In the genomic region with DNA sequence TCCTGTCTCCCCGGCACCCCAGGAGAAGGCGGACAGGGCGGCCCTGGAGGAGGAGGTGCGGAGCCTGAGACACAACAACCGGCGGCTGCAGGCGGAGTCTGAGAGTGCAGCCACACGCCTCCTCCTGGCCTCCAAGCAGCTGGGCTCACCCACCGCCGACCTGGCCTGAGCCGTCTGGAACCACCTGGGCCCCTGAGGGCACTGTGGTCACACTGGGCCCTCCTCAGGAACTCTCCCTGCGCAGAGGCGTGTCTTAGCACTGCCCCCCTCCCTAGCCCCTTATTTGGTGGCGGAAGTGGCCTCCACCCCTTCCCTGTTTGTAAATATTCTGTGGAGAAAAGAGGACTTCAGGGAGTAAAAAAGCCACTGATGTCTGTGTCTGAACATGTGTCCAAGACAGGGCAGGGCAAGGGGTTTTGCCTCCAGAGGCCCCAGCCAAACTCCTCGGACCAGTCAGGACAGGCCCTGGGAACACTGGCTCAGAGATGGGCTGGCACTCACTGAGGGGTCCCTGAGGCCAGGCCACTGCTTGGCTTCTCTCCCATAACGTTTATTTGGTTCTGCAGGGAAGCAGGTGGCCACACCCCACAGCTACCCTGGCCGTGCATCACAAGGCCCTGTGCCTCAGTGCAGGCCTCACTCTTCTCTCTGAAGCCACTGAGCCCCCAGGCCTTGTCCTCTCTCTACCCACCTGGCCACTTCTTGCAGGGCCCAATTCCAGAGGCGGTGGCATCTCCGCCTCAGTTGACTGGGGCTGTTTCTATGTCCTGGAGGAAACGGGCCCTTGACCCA, we compare ENCODE assay signal across 11 cellular contexts. TPM values are rescaled to one million over a fixed set of nuclear protein-coding genes. Genes with fewer than 3 reads are reported as not detected.
DNase-seq lines count a peak whose midpoint lies in the region; ATAC-seq, FAIRE-seq and TF ChIP-seq lines count a peak whose summit lies in the region.
"Had no signal": no experiment of that assay in that cellular context is flagged by ENCODE, and none has a peak within 500 bp of the region (broad histone marks: within the 10 kb centered on the region; RNA-seq: fewer than 3 reads in every experiment).

No MANE protein-coding gene starts in this region.

- POLR2A ChIA-PET in HepG2 (lab: Yijun Ruan, JAX) = interaction anchor here (3.1 to 3.7 kb wide), 2 partner anchors 12 to 37 kb away, joined by 48 to 57 read pairs; partner anchors contain the start of genes MAP3K11, PCNX3 and RELA

- no TSS peak for BruUV-seq in HepG2 (replicated peaks; lab: Mats Ljungman, UMichigan)

- no peak overlapping the region for H2AFZ ChIP-seq in HepG2 (ENCODE audit: low read length)
- H2AFZ ChIP-seq: parathyroid adenoma had no signal

- no peak for TF ChIP-seq RAD21 in HepG2 (CRISPR knock-in tag; IDR thresholded peaks at IDR 0.05)

- peaks cover 88% of the 10 kb centered on the region for H3K36me3 Mint-ChIP-seq in central memory CD8-positive, alpha-beta T cell (ENCODE audit: insufficient read depth)
- H3K36me3 Mint-ChIP-seq in natural killer cell = peaks cover 7% of the 10 kb centered on the region

- no peaks in the 10 kb centered on the region for H3K9me3 Mint-ChIP-seq in central memory CD8-positive, alpha-beta T cell
- no peaks in the 10 kb centered on the region for H3K9me3 Mint-ChIP-seq in natural killer cell

- H3K4me1 ChIP-seq in right lobe of liver (peaks cover 0 to 51% (median 17%) of the 10 kb centered on the region in 4 donors), HepG2 (ENCODE audit: insufficient read depth, low read length) (peaks cover 35% of the 10 kb centered on the region), urinary bladder (ENCODE audit: insufficient read depth) (no peaks in the 10 kb centered on the region)

- no peak for FAIRE-seq in HepG2 (lab: Jason Lieb, UNC)
- FAIRE-seq: colon had no signal

- H3K27ac Mint-ChIP-seq in central memory CD8-positive, alpha-beta T cell (ENCODE audit: low read depth) = peak overlapping the region; percentile 94
- peak overlapping the region; percentile 97 to 99 for H3K27ac Mint-ChIP-seq in natural killer cell

- H3K9me3 ChIP-seq in right lobe of liver (no peaks in the 10 kb centered on the region), HepG2 (ENCODE audit: low read length) (no peaks in the 10 kb centered on the region)

- H3K4me3 Mint-ChIP-seq in central memory CD8-positive, alpha-beta T cell = peak overlapping the region; percentile 74
- H3K4me3 Mint-ChIP-seq in natural killer cell = peak overlapping the region; percentile 81

- H3K27ac ChIP-seq in right lobe of liver (peak overlapping the region in 2 of 3 donors; percentile 94 to 97), HepG2 (ENCODE audit: extremely low read length, insufficient read depth, low read length) (no peak overlapping the region), urinary bladder (ENCODE audit: low read depth) (peak overlapping the region; percentile 68)

- H4K20me1 ChIP-seq in HepG2 (ENCODE audit: insufficient read depth, low read length) = no peaks in the 10 kb centered on the region

- no peak for TF ChIP-seq POLR2A in right lobe of liver (IDR thresholded peaks at IDR 0.05)
- TF ChIP-seq POLR2A in HepG2 (IDR thresholded peaks at IDR 0.05; ENCODE audit: insufficient read depth in 1 of 2, low read depth in 2 of 2, low read length in 2 of 2) = no peak

- TF ChIP-seq EP300 in HepG2 (IDR thresholded peaks at IDR 0.05; ENCODE audit: low read depth in 2 of 2, low read length in 2 of 2) = no peak
- TF ChIP-seq EP300 in HepG2 (CRISPR knock-in tag; IDR thresholded peaks at IDR 0.05; ENCODE audit: borderline replicate concordance) = no peak

- H3K79me2 ChIP-seq in HepG2 (ENCODE audit: insufficient read depth, low read length) = no peaks in the 10 kb centered on the region
- H3K79me2 ChIP-seq: parathyroid adenoma had no signal

- DNase-seq in right lobe of liver (peak in 1 of 3 donors; percentile 51), HepG2 (ENCODE audit: low spot score) (no peak), natural killer cell (peak; percentile 33), DMS79 (lab: John Stamatoyannopoulos, UW) (no peak), RKO (ENCODE audit: low spot score) (no peak)
- DNase-seq in central memory CD8-positive, alpha-beta T cell (ENCODE audit: low spot score in 2 of 2) = no peak
- DNase-seq: NCI-H1092 treated with DMSO at 0.1 percent for 48 hours had no signal

- H3K4me3 ChIP-seq in right lobe of liver = no peak overlapping the region
- H3K4me3 ChIP-seq in HepG2 (replicated peaks in 1 of 3; ENCODE audit: insufficient read depth in 1 of 3, low read depth in 2 of 3, low read length in 3 of 3) = no peak overlapping the region
- H3K4me3 ChIP-seq in urinary bladder (ENCODE audit: low read depth, low read length) = no peak overlapping the region

- CTCF ChIA-PET in HepG2 (lab: Yijun Ruan, JAX; ENCODE audit: low intra/inter-chr PET ratio, low total read pairs) = no interaction called here

- no peak for TF ChIP-seq CTCF in right lobe of liver (IDR thresholded peaks at IDR 0.05)
- TF ChIP-seq CTCF in HepG2 (CRISPR knock-in tag; IDR thresholded peaks at IDR 0.05) = no peak
- no peak for TF ChIP-seq CTCF in natural killer cell (IDR thresholded peaks at IDR 0.05)

- no peaks in the 10 kb centered on the region for H3K27me3 ChIP-seq in right lobe of liver
- no peaks in the 10 kb centered on the region for H3K27me3 ChIP-seq in HepG2 (ENCODE audit: control insufficient read depth in 1 of 2, insufficient read depth in 2 of 2, low read length in 2 of 2)

- H3K36me3 ChIP-seq in right lobe of liver (peaks cover 0 to 14% (median 7%) of the 10 kb centered on the region in 4 donors), HepG2 (replicated peaks in 1 of 2; ENCODE audit: control insufficient read depth in 1 of 2, insufficient read depth in 2 of 2, low read length in 2 of 2) (peaks cover 4 to 13% of the 10 kb centered on the region in 2 experiments; a peak in 4 of 5 replicates), urinary bladder (ENCODE audit: insufficient read depth) (peaks cover 4% of the 10 kb centered on the region)

- peaks cover 37% of the 10 kb centered on the region for H3K4me1 Mint-ChIP-seq in central memory CD8-positive, alpha-beta T cell
- peaks cover 40 to 57% of the 10 kb centered on the region in 2 donors for H3K4me1 Mint-ChIP-seq in natural killer cell

- H3K27me3 Mint-ChIP-seq in central memory CD8-positive, alpha-beta T cell = no peaks in the 10 kb centered on the region
- no peaks in the 10 kb centered on the region for H3K27me3 Mint-ChIP-seq in natural killer cell (ENCODE audit: low read depth in 2 of 2)

- 63% methylated on average over 3 of the region's 20 CpGs for WGBS in right lobe of liver (ENCODE audit: insufficient coverage, low coverage, low lambda C conversion rate, missing lambda C conversion rate)
- 89% methylated on average over 17 of the region's 20 CpGs for WGBS in HepG2 (ENCODE audit: low lambda C conversion rate)
- 64% methylated on average over 20 of the region's 20 CpGs for WGBS in urinary bladder

- in situ Hi-C loops in HepG2 (cut with HindIII; ENCODE audit: extremely low pct_ligation_motif_present, low pct_unique_long_range_greater_than_20kb) = no loop called here

- intact Hi-C loops in right lobe of liver (cut with DNase I) = no loop called here
- intact Hi-C loops in HepG2 (cut with micrococcal nuclease; ENCODE audit: unreplicated experiment) = no loop called here
- intact Hi-C loops in natural killer cell (cut with micrococcal nuclease) = loop anchor here (5.0 kb wide), 1 partner anchor 33 kb away; the partner anchor contains the start of gene PCNX3

- ATAC-seq in right lobe of liver (no peak), HepG2 (no peak), natural killer cell (no peak), GM19324 (IDR thresholded peaks at IDR 0.05; ENCODE audit: low FRiP score, unreplicated experiment) (no peak)
- ATAC-seq in central memory CD8-positive, alpha-beta T cell (replicated peaks; ENCODE audit: extremely low read depth, poor library complexity, severe bottlenecking) = no peak

- H3K4me2 ChIP-seq in HepG2 (ENCODE audit: low read depth, low read length) = no peak overlapping the region

- H3K9ac ChIP-seq in HepG2 (ENCODE audit: insufficient read depth, low read depth, low read length) = no peak overlapping the region
- H3K9ac ChIP-seq: parathyroid adenoma had no signal

RNA-seq across cellular contexts. Expression of gene RELA, which starts 12.0 kb away (rescaled TPM):
- total RNA-seq in right lobe of liver = 10 to 100 TPM; 27.8 to 51.1 (median 41.9) TPM
- total RNA-seq in HepG2 (2016; rRNA removed; fragmentation: Illumina TruSeq; extraction: Trizol) = 18.7 and 21.4 TPM in 2 replicates
- 13.2 and 15.2 TPM in 2 replicates for total RNA-seq in HepG2 (2016; cell fraction: cytosol; rRNA removed; fragmentation: Illumina TruSeq; extraction: Trizol; ENCODE audit: low read depth)
- total RNA-seq in HepG2 (2016; cell fraction: insoluble cytoplasmic fraction; rRNA removed; fragmentation: Illumina TruSeq; extraction: Trizol) = 18.1 and 22.6 TPM in 2 replicates
- 29.5 and 31.1 TPM in 2 replicates for total RNA-seq in HepG2 (2016; cell fraction: membrane; rRNA removed; fragmentation: Illumina TruSeq; extraction: Trizol)
- 22.2 and 24.4 TPM in 2 replicates for total RNA-seq in HepG2 (2016; cell fraction: nucleus; rRNA removed; fragmentation: Illumina TruSeq; extraction: Trizol)
- 40.5 and 51.0 TPM in 2 replicates for polyA plus RNA-seq in HepG2 (2011; rRNA removed)
- polyA plus RNA-seq in HepG2 (2011; cell fraction: cytosol; rRNA removed) = 17.1 and 18.5 TPM in 2 replicates
- 130 and 135 TPM in 2 replicates for polyA plus RNA-seq in HepG2 (2011; cell fraction: nucleus; rRNA removed)
- polyA plus RNA-seq in HepG2 (2012) = 35.3 and 47.6 TPM in 2 replicates
- polyA plus RNA-seq in HepG2 (2016; cell fraction: cytosol; fragmentation: Illumina TruSeq; extraction: Trizol; ENCODE audit: low read depth) = 18.5 and 18.9 TPM in 2 replicates
- 29.6 and 39.8 TPM in 2 replicates for polyA plus RNA-seq in HepG2 (2016; cell fraction: insoluble cytoplasmic fraction; fragmentation: Illumina TruSeq; extraction: Trizol; ENCODE audit: low read depth)
- 31.6 and 34.3 TPM in 2 replicates for polyA plus RNA-seq in HepG2 (2016; cell fraction: membrane; fragmentation: Illumina TruSeq; extraction: Trizol; ENCODE audit: low read depth)
- 67.4 and 71.3 TPM in 2 replicates for polyA plus RNA-seq in HepG2 (2016; cell fraction: nucleus; fragmentation: Illumina TruSeq; extraction: Trizol; ENCODE audit: insufficient read depth, low read depth)
- 44.8 and 56.8 TPM in 2 replicates for polyA minus RNA-seq in HepG2 (2011; rRNA and poly(A)+ RNA removed; ENCODE audit: low replicate concordance)
- polyA minus RNA-seq in HepG2 (2011; cell fraction: cytosol; rRNA and poly(A)+ RNA removed) = 19.2 and 21.1 TPM in 2 replicates
- 31.7 and 34.9 TPM in 2 replicates for polyA minus RNA-seq in HepG2 (2011; cell fraction: nucleus; rRNA and poly(A)+ RNA removed)
- 100 to 1,000 TPM; 319 to 380 (median 338) TPM for total RNA-seq in natural killer cell
- 18.5 TPM for total RNA-seq in urinary bladder
- 80.8 TPM for polyA plus RNA-seq in urinary bladder

RNA-seq across cellular contexts. Expression of gene SIPA1, which starts 12.8 kb away (rescaled TPM):
- total RNA-seq in right lobe of liver (10 to 100 TPM; 21.1 to 34.1 (median 25.3) TPM), HepG2 (2016; rRNA removed; fragmentation: Illumina TruSeq; extraction: Trizol) (5.4 and 5.8 TPM in 2 replicates), natural killer cell (100 to 1,000 TPM; 520 to 776 (median 743) TPM), urinary bladder (16.0 TPM)
- 2.4 and 2.5 TPM in 2 replicates for total RNA-seq in HepG2 (2016; cell fraction: cytosol; rRNA removed; fragmentation: Illumina TruSeq; extraction: Trizol; ENCODE audit: low read depth)
- total RNA-seq in HepG2 (2016; cell fraction: insoluble cytoplasmic fraction; rRNA removed; fragmentation: Illumina TruSeq; extraction: Trizol) = 5.0 and 7.9 TPM in 2 replicates
- 5.1 and 6.5 TPM in 2 replicates for total RNA-seq in HepG2 (2016; cell fraction: membrane; rRNA removed; fragmentation: Illumina TruSeq; extraction: Trizol)
- 4.5 and 6.8 TPM in 2 replicates for total RNA-seq in HepG2 (2016; cell fraction: nucleus; rRNA removed; fragmentation: Illumina TruSeq; extraction: Trizol)
- polyA plus RNA-seq in HepG2 (2011; rRNA removed) (7.7 and 9.1 TPM in 2 replicates), urinary bladder (54.0 TPM)
- polyA plus RNA-seq in HepG2 (2011; cell fraction: cytosol; rRNA removed) = 4.1 and 8.2 TPM in 2 replicates
- 29.6 and 37.0 TPM in 2 replicates for polyA plus RNA-seq in HepG2 (2011; cell fraction: nucleus; rRNA removed)
- polyA plus RNA-seq in HepG2 (2012) = 4.6 and 5.8 TPM in 2 replicates
- 2.6 and 2.8 TPM in 2 replicates for polyA plus RNA-seq in HepG2 (2016; cell fraction: cytosol; fragmentation: Illumina TruSeq; extraction: Trizol; ENCODE audit: low read depth)
- 4.1 and 5.0 TPM in 2 replicates for polyA plus RNA-seq in HepG2 (2016; cell fraction: insoluble cytoplasmic fraction; fragmentation: Illumina TruSeq; extraction: Trizol; ENCODE audit: low read depth)
- 4.4 and 5.1 TPM in 2 replicates for polyA plus RNA-seq in HepG2 (2016; cell fraction: membrane; fragmentation: Illumina TruSeq; extraction: Trizol; ENCODE audit: low read depth)
- 10.2 and 11.1 TPM in 2 replicates for polyA plus RNA-seq in HepG2 (2016; cell fraction: nucleus; fragmentation: Illumina TruSeq; extraction: Trizol; ENCODE audit: insufficient read depth, low read depth)
- 33.6 and 36.0 TPM in 2 replicates for polyA minus RNA-seq in HepG2 (2011; rRNA and poly(A)+ RNA removed; ENCODE audit: low replicate concordance)
- polyA minus RNA-seq in HepG2 (2011; cell fraction: cytosol; rRNA and poly(A)+ RNA removed) = 9.0 and 11.6 TPM in 2 replicates
- 6.8 and 10.8 TPM in 2 replicates for polyA minus RNA-seq in HepG2 (2011; cell fraction: nucleus; rRNA and poly(A)+ RNA removed)

RNA-seq across cellular contexts. Expression of gene PCNX3, which starts 35.2 kb away (rescaled TPM):
- 10 to 100 TPM; 11.2 to 32.9 (median 12.4) TPM for total RNA-seq in right lobe of liver
- total RNA-seq in HepG2 (2016; rRNA removed; fragmentation: Illumina TruSeq; extraction: Trizol) = 14.5 and 23.0 TPM in 2 replicates
- 8.5 and 8.7 TPM in 2 replicates for total RNA-seq in HepG2 (2016; cell fraction: cytosol; rRNA removed; fragmentation: Illumina TruSeq; extraction: Trizol; ENCODE audit: low read depth)
- 12.2 and 22.7 TPM in 2 replicates for total RNA-seq in HepG2 (2016; cell fraction: insoluble cytoplasmic fraction; rRNA removed; fragmentation: Illumina TruSeq; extraction: Trizol)
- total RNA-seq in HepG2 (2016; cell fraction: membrane; rRNA removed; fragmentation: Illumina TruSeq; extraction: Trizol) = 9.3 and 9.7 TPM in 2 replicates
- 26.0 and 33.8 TPM in 2 replicates for total RNA-seq in HepG2 (2016; cell fraction: nucleus; rRNA removed; fragmentation: Illumina TruSeq; extraction: Trizol)
- polyA plus RNA-seq in HepG2 (2011; rRNA removed) = 16.2 and 23.1 TPM in 2 replicates
- polyA plus RNA-seq in HepG2 (2011; cell fraction: cytosol; rRNA removed) = 12.7 and 17.1 TPM in 2 replicates
- polyA plus RNA-seq in HepG2 (2011; cell fraction: nucleus; rRNA removed) = 99.5 and 123 TPM in 2 replicates
- polyA plus RNA-seq in HepG2 (2012) = 14.4 and 24.5 TPM in 2 replicates
- 4.3 and 4.9 TPM in 2 replicates for polyA plus RNA-seq in HepG2 (2016; cell fraction: cytosol; fragmentation: Illumina TruSeq; extraction: Trizol; ENCODE audit: low read depth)
- polyA plus RNA-seq in HepG2 (2016; cell fraction: insoluble cytoplasmic fraction; fragmentation: Illumina TruSeq; extraction: Trizol; ENCODE audit: low read depth) = 14.3 and 21.7 TPM in 2 replicates
- polyA plus RNA-seq in HepG2 (2016; cell fraction: membrane; fragmentation: Illumina TruSeq; extraction: Trizol; ENCODE audit: low read depth) = 5.8 and 6.9 TPM in 2 replicates
- polyA plus RNA-seq in HepG2 (2016; cell fraction: nucleus; fragmentation: Illumina TruSeq; extraction: Trizol; ENCODE audit: insufficient read depth, low read depth) = 68.2 and 73.5 TPM in 2 replicates
- polyA minus RNA-seq in HepG2 (2011; rRNA and poly(A)+ RNA removed; ENCODE audit: low replicate concordance) = 35.6 and 67.6 TPM in 2 replicates
- polyA minus RNA-seq in HepG2 (2011; cell fraction: cytosol; rRNA and poly(A)+ RNA removed) = 23.3 and 27.8 TPM in 2 replicates
- 32.3 and 32.8 TPM in 2 replicates for polyA minus RNA-seq in HepG2 (2011; cell fraction: nucleus; rRNA and poly(A)+ RNA removed)
- total RNA-seq in natural killer cell = 100 to 1,000 TPM; 101 to 105 (median 102) TPM
- total RNA-seq in urinary bladder = 8.3 TPM
- 25.3 TPM for polyA plus RNA-seq in urinary bladder

RNA-seq across cellular contexts. Expression of gene MAP3K11, which starts 36.7 kb away (rescaled TPM):
- total RNA-seq in right lobe of liver (10 to 100 TPM; 48.3 to 67.1 (median 60.9) TPM), HepG2 (2016; rRNA removed; fragmentation: Illumina TruSeq; extraction: Trizol) (35.6 and 51.5 TPM in 2 replicates), natural killer cell (10 to 100 TPM; 85.3 to 94.5 (median 94.0) TPM), urinary bladder (20.6 TPM)
- total RNA-seq in HepG2 (2016; cell fraction: cytosol; rRNA removed; fragmentation: Illumina TruSeq; extraction: Trizol; ENCODE audit: low read depth) = 9.8 and 11.0 TPM in 2 replicates
- total RNA-seq in HepG2 (2016; cell fraction: insoluble cytoplasmic fraction; rRNA removed; fragmentation: Illumina TruSeq; extraction: Trizol) = 28.4 and 51.3 TPM in 2 replicates
- 23.9 and 24.4 TPM in 2 replicates for total RNA-seq in HepG2 (2016; cell fraction: membrane; rRNA removed; fragmentation: Illumina TruSeq; extraction: Trizol)
- total RNA-seq in HepG2 (2016; cell fraction: nucleus; rRNA removed; fragmentation: Illumina TruSeq; extraction: Trizol) = 38.3 and 44.6 TPM in 2 replicates
- polyA plus RNA-seq in HepG2 (2011; rRNA removed) (35.9 and 54.6 TPM in 2 replicates), urinary bladder (39.7 TPM)
- polyA plus RNA-seq in HepG2 (2011; cell fraction: cytosol; rRNA removed) = 29.9 and 43.3 TPM in 2 replicates
- 105 and 109 TPM in 2 replicates for polyA plus RNA-seq in HepG2 (2011; cell fraction: nucleus; rRNA removed)
- 41.6 and 47.6 TPM in 2 replicates for polyA plus RNA-seq in HepG2 (2012)
- polyA plus RNA-seq in HepG2 (2016; cell fraction: cytosol; fragmentation: Illumina TruSeq; extraction: Trizol; ENCODE audit: low read depth) = 10.0 and 10.8 TPM in 2 replicates
- polyA plus RNA-seq in HepG2 (2016; cell fraction: insoluble cytoplasmic fraction; fragmentation: Illumina TruSeq; extraction: Trizol; ENCODE audit: low read depth) = 43.2 and 55.5 TPM in 2 replicates
- polyA plus RNA-seq in HepG2 (2016; cell fraction: membrane; fragmentation: Illumina TruSeq; extraction: Trizol; ENCODE audit: low read depth) = 24.5 and 29.1 TPM in 2 replicates
- 98.1 and 107 TPM in 2 replicates for polyA plus RNA-seq in HepG2 (2016; cell fraction: nucleus; fragmentation: Illumina TruSeq; extraction: Trizol; ENCODE audit: insufficient read depth, low read depth)
- polyA minus RNA-seq in HepG2 (2011; rRNA and poly(A)+ RNA removed; ENCODE audit: low replicate concordance) = 59.8 and 117 TPM in 2 replicates
- 35.9 and 41.2 TPM in 2 replicates for polyA minus RNA-seq in HepG2 (2011; cell fraction: cytosol; rRNA and poly(A)+ RNA removed)
- polyA minus RNA-seq in HepG2 (2011; cell fraction: nucleus; rRNA and poly(A)+ RNA removed) = 61.7 and 76.1 TPM in 2 replicates

RNA-seq across cellular contexts. Expression of gene KCNK7, which starts 55.1 kb away (rescaled TPM):
- under 1 TPM in 1 of 6 experiments, not detected in 5; 0.31 TPM for total RNA-seq in right lobe of liver
- total RNA-seq in HepG2 (2016; rRNA removed; fragmentation: Illumina TruSeq; extraction: Trizol) = not detected in 2 replicates
- not detected in 2 replicates for total RNA-seq in HepG2 (2016; cell fraction: cytosol; rRNA removed; fragmentation: Illumina TruSeq; extraction: Trizol; ENCODE audit: low read depth)
- total RNA-seq in HepG2 (2016; cell fraction: insoluble cytoplasmic fraction; rRNA removed; fragmentation: Illumina TruSeq; extraction: Trizol) = not detected in 2 replicates
- not detected in 2 replicates for total RNA-seq in HepG2 (2016; cell fraction: membrane; rRNA removed; fragmentation: Illumina TruSeq; extraction: Trizol)
- total RNA-seq in HepG2 (2016; cell fraction: nucleus; rRNA removed; fragmentation: Illumina TruSeq; extraction: Trizol) = 1.2 TPM in 1 of 2 replicates, not detected in the other
- 0.11 and 0.14 TPM in 2 replicates for polyA plus RNA-seq in HepG2 (2011; rRNA removed)
- polyA plus RNA-seq in HepG2 (2011; cell fraction: cytosol; rRNA removed) = 0.04 TPM in 1 of 2 replicates, not detected in the other
- polyA plus RNA-seq in HepG2 (2011; cell fraction: nucleus; rRNA removed) = 0.69 and 0.97 TPM in 2 replicates
- polyA plus RNA-seq in HepG2 (2012) = 0.28 TPM in 1 of 2 replicates, not detected in the other
- polyA plus RNA-seq in HepG2 (2016; cell fraction: cytosol; fragmentation: Illumina TruSeq; extraction: Trizol; ENCODE audit: low read depth) = not detected in 2 replicates
- not detected in 2 replicates for polyA plus RNA-seq in HepG2 (2016; cell fraction: insoluble cytoplasmic fraction; fragmentation: Illumina TruSeq; extraction: Trizol; ENCODE audit: low read depth)
- polyA plus RNA-seq in HepG2 (2016; cell fraction: membrane; fragmentation: Illumina TruSeq; extraction: Trizol; ENCODE audit: low read depth) = not detected in 2 replicates
- polyA plus RNA-seq in HepG2 (2016; cell fraction: nucleus; fragmentation: Illumina TruSeq; extraction: Trizol; ENCODE audit: insufficient read depth, low read depth) = 0.38 and 0.77 TPM in 2 replicates
- polyA minus RNA-seq in HepG2 (2011; rRNA and poly(A)+ RNA removed; ENCODE audit: low replicate concordance) = 0.33 and 0.90 TPM in 2 replicates
- polyA minus RNA-seq in HepG2 (2011; cell fraction: cytosol; rRNA and poly(A)+ RNA removed) = not detected in 2 replicates
- 0.75 and 1.2 TPM in 2 replicates for polyA minus RNA-seq in HepG2 (2011; cell fraction: nucleus; rRNA and poly(A)+ RNA removed)
- total RNA-seq in natural killer cell = 10 to 100 TPM in 1 of 3 donors, 1 to 10 TPM in 2; 6.3 to 11.2 (median 7.1) TPM
- 0.63 TPM for total RNA-seq in urinary bladder
- polyA plus RNA-seq in urinary bladder = 1.2 TPM

Comparison
In these comparisons a context has a peak if more than half of its experiments do, and no peak if none do; other contexts are left out.
1. RNA of gene RELA, which starts 12.0 kb away (total RNA-seq): 319 to 380 TPM in natural killer cell; 27.8 to 51.1 TPM in right lobe of liver, 13.2 to 31.1 TPM in HepG2 and 18.5 TPM in urinary bladder (single experiment); every median in the first group is over 4 times any median in the second.
2. RNA of gene SIPA1, which starts 12.8 kb away (total RNA-seq): 520 to 776 TPM in natural killer cell; 21.1 to 34.1 TPM in right lobe of liver, 16.0 TPM in urinary bladder (single experiment) and 2.4 to 7.9 TPM in HepG2; every median in the first group is over 10 times any median in the second.